ENCODE assay signal across 13 cellular contexts in genomic region chr6:116017546-116018276, GRCh38. TPM values are rescaled to one million over a fixed set of nuclear protein-coding genes. Genes with fewer than 3 reads are reported as not detected.
A peak's percentile ranks its signal among the peaks of the same experiment; 100 is the strongest.
DNase-seq lines count a peak whose midpoint lies in the region; ATAC-seq and TF ChIP-seq lines count a peak whose summit lies in the region.
"Had no signal": no experiment of that assay in that cellular context is flagged by ENCODE, and none has a peak within 500 bp of the region (broad histone marks: within the 10 kb centered on the region; RNA-seq: fewer than 3 reads in every experiment).

No MANE protein-coding gene starts in this region.

- H3K36me3 Mint-ChIP-seq in neural progenitor cell = no peaks in the 10 kb centered on the region
- H3K36me3 Mint-ChIP-seq: activated CD4-positive, alpha-beta memory T cell treated with anti-CD3 and anti-CD28 coated beads for 36 hours; CD4-positive, alpha-beta memory T cell had no signal

- TF ChIP-seq CTCF in neural progenitor cell (IDR thresholded peaks at IDR 0.05) = no peak

- H3K4me2 ChIP-seq in neural progenitor cell = peak overlapping the region; percentile 56

- H3K9me3 Mint-ChIP-seq in neural progenitor cell = no peaks in the 10 kb centered on the region
- H3K9me3 Mint-ChIP-seq: activated CD4-positive, alpha-beta memory T cell treated with anti-CD3 and anti-CD28 coated beads for 36 hours; CD4-positive, alpha-beta memory T cell had no signal

- H3K27ac ChIP-seq in caudate nucleus (ENCODE audit: low read depth, low read length) (peak overlapping the region; percentile 97), neural progenitor cell (no peak overlapping the region)

- H3K4me1 ChIP-seq in neural progenitor cell = peaks cover 11% of the 10 kb centered on the region

- H3K36me3 ChIP-seq in neural progenitor cell = no peaks in the 10 kb centered on the region

- ATAC-seq in GM18502 (IDR thresholded peaks at IDR 0.05; ENCODE audit: poor library complexity, unreplicated experiment) = peak; percentile 12
- peak; percentile 1 for ATAC-seq in HG02885 (IDR thresholded peaks at IDR 0.05; ENCODE audit: poor library complexity, unreplicated experiment)

- H2AFZ ChIP-seq in neural progenitor cell (replicated peaks) = peak overlapping the region; percentile 94

- no peak overlapping the region for H3K27ac Mint-ChIP-seq in neural progenitor cell
- H3K27ac Mint-ChIP-seq: activated CD4-positive, alpha-beta memory T cell treated with anti-CD3 and anti-CD28 coated beads for 36 hours; CD4-positive, alpha-beta memory T cell had no signal

- no peak overlapping the region for H3K4me3 Mint-ChIP-seq in neural progenitor cell
- H3K4me3 Mint-ChIP-seq: activated CD4-positive, alpha-beta memory T cell treated with anti-CD3 and anti-CD28 coated beads for 36 hours; CD4-positive, alpha-beta memory T cell had no signal

- H3K27me3 Mint-ChIP-seq in neural progenitor cell (ENCODE audit: insufficient read depth, low read depth) = peaks cover 2% of the 10 kb centered on the region

- POLR2A ChIA-PET in HEK293T (lab: Yijun Ruan, JAX) = no interaction called here

- peaks cover 2% of the 10 kb centered on the region for H3K4me1 Mint-ChIP-seq in neural progenitor cell
- H3K4me1 Mint-ChIP-seq: CD4-positive, alpha-beta memory T cell had no signal

- no peaks in the 10 kb centered on the region for H4K20me1 ChIP-seq in neural progenitor cell (ENCODE audit: low read depth)

- no peak overlapping the region for H3K9ac ChIP-seq in neural progenitor cell

- CTCF ChIA-PET in HEK293T (lab: Yijun Ruan, JAX) = no interaction called here

- DNase-seq in caudate nucleus (lab: John Stamatoyannopoulos, UW) = no peak
- no peak for DNase-seq in neural progenitor cell (ENCODE audit: low spot score)
- no peak for DNase-seq in Kasumi-1 (lab: John Stamatoyannopoulos, UW)
- DNase-seq in EL = no peak
- DNase-seq in iPS-NIHi7 (ENCODE audit: extremely low spot score) = no peak
- DNase-seq in HEK293T (ENCODE audit: extremely low spot score) = no peak
- DNase-seq: activated CD4-positive, alpha-beta memory T cell treated with anti-CD3 and anti-CD28 coated beads for 36 hours; activated naive CD4-positive, alpha-beta T cell treated with Interleukin-2 at 50 U/mL for 16 hours; CD4-positive, alpha-beta memory T cell; islet precursor cell; stimulated activated CD4-positive, alpha-beta T cell treated with anti-CD3 and anti-CD28 coated beads, Interleukin-15, amount 100 ng/mL, for 24 hours had no signal

- H3K9me3 ChIP-seq in neural progenitor cell (ENCODE audit: low read depth) = no peaks in the 10 kb centered on the region

- H3K79me2 ChIP-seq in neural progenitor cell (ENCODE audit: low read depth) = no peaks in the 10 kb centered on the region

- no peaks in the 10 kb centered on the region for H3K27me3 ChIP-seq in neural progenitor cell

- no peaks in the 10 kb centered on the region for H3F3A ChIP-seq in neural progenitor cell (ENCODE audit: low read depth)

- H3K4me3 ChIP-seq in neural progenitor cell = no peak overlapping the region

TF ChIP-seq in HEK293T, 16 proteins besides CTCF, POLR2A, EP300 and RAD21:
- no peak for TF ChIP-seq PKNOX1 (IDR thresholded peaks at IDR 0.05)
- no peak for TF ChIP-seq SP1 (IDR thresholded peaks at IDR 0.05)
- TF ChIP-seq FOXM1 (IDR thresholded peaks at IDR 0.05; ENCODE audit: borderline replicate concordance) = no peak
- TF ChIP-seq CTBP1 (IDR thresholded peaks at IDR 0.05; ENCODE audit: borderline replicate concordance) = no peak
- TF ChIP-seq ELF4 (IDR thresholded peaks at IDR 0.05) = no peak
- TF ChIP-seq TARDBP (IDR thresholded peaks at IDR 0.05) = no peak
- no peak for TF ChIP-seq LEF1 (IDR thresholded peaks at IDR 0.05; ENCODE audit: borderline replicate concordance)
- TF ChIP-seq HDGF (IDR thresholded peaks at IDR 0.05; ENCODE audit: borderline replicate concordance) = no peak
- TF ChIP-seq ARNT (IDR thresholded peaks at IDR 0.05) = no peak
- TF ChIP-seq NFRKB (IDR thresholded peaks at IDR 0.05) = no peak
- TF ChIP-seq BHLHE40 (IDR thresholded peaks at IDR 0.05; ENCODE audit: borderline replicate concordance) = no peak
- TF ChIP-seq ZNF384 (IDR thresholded peaks at IDR 0.05) = no peak
- no peak for TF ChIP-seq SUZ12 (IDR thresholded peaks at IDR 0.05)
- TF ChIP-seq L3MBTL2 (conservative IDR thresholded peaks at IDR 0.05) = no peak
- no peak for TF ChIP-seq FOXA1 (IDR thresholded peaks at IDR 0.05)
- TF ChIP-seq FOXK2 (IDR thresholded peaks at IDR 0.05) = no peak

RNA-seq across cellular contexts. Expression of gene FRK, which starts 43.0 kb away (rescaled TPM):
- 0.11 and 0.15 TPM in 2 replicates for total RNA-seq in neural progenitor cell (ENCODE audit: low replicate concordance)
- total RNA-seq: CD4-positive, alpha-beta memory T cell had no signal
